In the genomic region with DNA sequence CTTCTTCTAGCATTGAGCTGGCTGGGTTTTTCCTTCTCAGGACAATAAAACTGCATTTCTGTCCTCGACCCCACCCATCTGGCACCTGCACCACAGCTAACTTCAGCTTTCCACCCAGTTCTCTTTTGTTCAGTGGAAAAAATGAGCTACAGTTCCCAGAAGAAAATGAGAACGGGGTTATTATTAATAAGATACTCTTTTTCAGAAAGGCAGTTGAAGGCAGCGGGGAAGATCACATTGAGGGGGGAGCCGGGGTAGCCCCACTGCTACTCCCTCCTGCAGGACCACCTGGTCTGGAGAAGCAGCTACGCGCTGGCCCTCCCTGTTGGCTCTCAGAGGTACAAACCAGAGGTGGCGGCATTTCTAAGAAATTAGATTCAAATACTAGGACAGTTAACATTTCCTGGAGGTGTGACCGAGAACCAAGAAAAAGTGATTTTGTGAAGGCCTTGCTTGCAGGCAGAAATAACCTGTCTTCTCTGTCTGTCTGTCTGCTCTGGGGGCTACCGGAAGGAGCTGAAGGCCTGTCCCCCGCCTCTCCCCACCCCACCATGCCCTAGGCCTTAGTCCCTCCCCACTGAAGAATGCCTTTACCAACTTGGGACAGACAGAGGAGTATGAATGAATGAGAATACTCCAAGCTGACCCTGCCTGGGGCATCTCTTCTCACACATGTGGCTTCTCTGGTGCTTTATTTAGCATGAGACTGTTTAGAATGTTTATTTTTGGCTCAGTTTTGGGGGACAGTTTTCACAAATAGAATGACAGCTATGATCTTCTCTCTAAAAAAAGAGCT, we compare ENCODE assay signal across 8 cellular contexts.
DNase-seq lines count a peak whose midpoint lies in the region; ATAC-seq and TF ChIP-seq lines count a peak whose summit lies in the region.

No MANE protein-coding gene starts in this region.

- no peaks in the 10 kb centered on the region for H3K27me3 ChIP-seq in tibial nerve

- POLR2A ChIA-PET in activated CD4-positive, alpha-beta memory T cell treated with anti-CD3 and anti-CD28 coated beads, Interleukin-2, amount 10 ng/mL, durations not matched to agents 7 days and 5 days (lab: Charles Lee): interaction anchor here (0.6 to 10.5 kb wide), 22 partner anchors 14 to 1420 kb away, joined by 3 to 353 read pairs (median 3); a partner anchor contains a TSS

- H3K27ac ChIP-seq in tibial nerve: peak overlapping the region in 3 of 4 donors; percentile 30 to 69 (median 38)

- peaks cover 0 to 62% (median 21%) of the 10 kb centered on the region in 4 donors for H3K4me1 ChIP-seq in tibial nerve

- peaks cover 79% of the 10 kb centered on the region for H3K4me1 Mint-ChIP-seq in activated CD4-positive, alpha-beta memory T cell treated with anti-CD3 and anti-CD28 coated beads, Interleukin-2, amount 10 ng/mL, durations not matched to agents 7 days and 5 days
- peaks cover 85 to 94% of the 10 kb centered on the region in 2 donors for H3K4me1 Mint-ChIP-seq in immature natural killer cell

- WGBS in tibial nerve, 2 donors: 68 to 71% methylated on average over 10 of the region's 10 CpGs

- no peak for ATAC-seq in GM19324 (IDR thresholded peaks at IDR 0.05; ENCODE audit: low FRiP score, unreplicated experiment)

- H3K36me3 ChIP-seq in tibial nerve: no peaks in the 10 kb centered on the region

- peak overlapping the region; percentile 41 for H3K4me3 Mint-ChIP-seq in activated CD4-positive, alpha-beta memory T cell treated with anti-CD3 and anti-CD28 coated beads, Interleukin-2, amount 10 ng/mL, durations not matched to agents 7 days and 5 days
- H3K4me3 Mint-ChIP-seq in immature natural killer cell: peak overlapping the region; percentile 39 to 80 (median 71)

- no peak for TF ChIP-seq POLR2A in tibial nerve (IDR thresholded peaks at IDR 0.05)

- TF ChIP-seq EP300 in tibial nerve (IDR thresholded peaks at IDR 0.05): no peak

- no peaks in the 10 kb centered on the region for H3K9me3 ChIP-seq in tibial nerve

- peak overlapping the region; percentile 98 for H3K27ac Mint-ChIP-seq in activated CD4-positive, alpha-beta memory T cell treated with anti-CD3 and anti-CD28 coated beads, Interleukin-2, amount 10 ng/mL, durations not matched to agents 7 days and 5 days
- H3K27ac Mint-ChIP-seq in immature natural killer cell: peak overlapping the region; percentile 87 to 97 (median 92)

- H3K27me3 Mint-ChIP-seq in activated CD4-positive, alpha-beta memory T cell treated with anti-CD3 and anti-CD28 coated beads, Interleukin-2, amount 10 ng/mL, durations not matched to agents 7 days and 5 days: no peaks in the 10 kb centered on the region
- peaks cover 17 to 21% (median 17%) of the 10 kb centered on the region in 3 donors for H3K27me3 Mint-ChIP-seq in immature natural killer cell (ENCODE audit: low read depth in 3 of 3)

- CTCF ChIA-PET in activated CD4-positive, alpha-beta memory T cell treated with anti-CD3 and anti-CD28 coated beads, Interleukin-2, amount 10 ng/mL, durations not matched to agents 7 days and 5 days (lab: Charles Lee): interaction anchor here (0.7 to 3.9 kb wide), 10 partner anchors 13 to 534 kb away, joined by 3 to 23 read pairs (median 4); no protein-coding TSS in a partner anchor

- H3K36me3 Mint-ChIP-seq in activated CD4-positive, alpha-beta memory T cell treated with anti-CD3 and anti-CD28 coated beads, Interleukin-2, amount 10 ng/mL, durations not matched to agents 7 days and 5 days (ENCODE audit: low read depth): peaks cover 39% of the 10 kb centered on the region
- H3K36me3 Mint-ChIP-seq in immature natural killer cell: peaks cover 0 to 4% (median 4%) of the 10 kb centered on the region in 3 donors

- peak; percentile 23 for DNase-seq in activated naive CD4-positive, alpha-beta T cell treated with Interleukin-2 at 50 U/mL for 16 hours
- no peak for DNase-seq in activated naive CD4-positive, alpha-beta T cell (lab: John Stamatoyannopoulos, UW)
- DNase-seq in activated CD4-positive, alpha-beta memory T cell treated with anti-CD3 and anti-CD28 coated beads, Interleukin-2, amount 10 ng/mL, durations not matched to agents 7 days and 5 days: peak; percentile 60
- DNase-seq in immature natural killer cell (peak; percentile 48 to 51 (median 48)), tibial nerve (ENCODE audit: low spot score in 2 of 2) (no peak), nucleus accumbens (lab: John Stamatoyannopoulos, UW) (no peak), hypothalamus (lab: John Stamatoyannopoulos, UW) (no peak)

- H3K4me3 ChIP-seq in tibial nerve: no peak overlapping the region

- no peak for TF ChIP-seq CTCF in tibial nerve (IDR thresholded peaks at IDR 0.05)

- no peaks in the 10 kb centered on the region for H3K9me3 Mint-ChIP-seq in activated CD4-positive, alpha-beta memory T cell treated with anti-CD3 and anti-CD28 coated beads, Interleukin-2, amount 10 ng/mL, durations not matched to agents 7 days and 5 days
- H3K9me3 Mint-ChIP-seq in immature natural killer cell: no peaks in the 10 kb centered on the region

Comparison
In these comparisons a context has a peak if more than half of its experiments do, and no peak if none do; other contexts are left out.
1. DNase-seq: peak in activated naive CD4-positive, alpha-beta T cell treated with Interleukin-2 at 50 U/mL for 16 hours (single experiment), activated CD4-positive, alpha-beta memory T cell treated with anti-CD3 and anti-CD28 coated beads, Interleukin-2, amount 10 ng/mL, durations not matched to agents 7 days and 5 days (single experiment) and immature natural killer cell (3 of 3); none in activated naive CD4-positive, alpha-beta T cell (0 of 4), tibial nerve (0 of 2), nucleus accumbens (0 of 56) and hypothalamus (0 of 51).